Comparison of ENCODE assay signal across 13 cellular contexts in the genomic region with DNA sequence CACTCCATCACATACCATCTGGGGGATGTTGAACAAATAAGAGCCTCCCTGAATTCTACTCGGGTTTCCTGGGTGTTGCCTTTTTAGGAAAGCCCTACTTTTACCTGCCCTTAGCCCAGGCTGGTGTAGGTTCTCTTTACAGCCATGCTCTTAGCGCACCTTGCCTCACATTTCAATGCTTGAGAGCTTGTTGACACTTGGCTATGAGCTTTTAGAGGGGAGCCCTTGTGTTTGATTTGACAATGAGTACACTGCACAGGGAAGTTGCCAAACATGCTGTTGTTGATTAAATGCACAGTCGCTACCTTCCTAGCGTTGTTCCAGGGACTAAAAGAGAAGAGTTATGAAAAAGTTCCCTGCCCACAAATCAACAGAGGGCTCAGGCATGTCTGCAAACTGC.
DNase-seq lines count a peak whose midpoint lies in the region; ATAC-seq, FAIRE-seq and TF ChIP-seq lines count a peak whose summit lies in the region.
"Had no signal": no experiment of that assay in that cellular context is flagged by ENCODE, and none has a peak within 500 bp of the region (broad histone marks: within the 10 kb centered on the region; RNA-seq: fewer than 3 reads in every experiment).

No MANE protein-coding gene starts in this region.

- H3K9me3 Mint-ChIP-seq in Calu3 (ENCODE audit: low read depth, unreplicated experiment), result no peaks in the 10 kb centered on the region
- H3K9me3 Mint-ChIP-seq: CD4-positive, alpha-beta T cell had no signal

- peaks cover 81% of the 10 kb centered on the region for H3K4me1 ChIP-seq in HepG2 (ENCODE audit: insufficient read depth, low read length)
- H3K4me1 ChIP-seq in right lobe of liver, result peaks cover 0 to 12% (median 0%) of the 10 kb centered on the region in 4 donors

- no peak for FAIRE-seq in HepG2 (lab: Jason Lieb, UNC)

- TF ChIP-seq POLR2A in HepG2 (IDR thresholded peaks at IDR 0.05; ENCODE audit: insufficient read depth in 1 of 2, low read depth in 2 of 2, low read length in 2 of 2), result no peak
- no peak for TF ChIP-seq POLR2A in right lobe of liver (IDR thresholded peaks at IDR 0.05)

- no TSS peak for BruUV-seq in HepG2 (replicated peaks; lab: Mats Ljungman, UMichigan)
- no TSS peak for BruUV-seq in Calu3 (replicated peaks; lab: Mats Ljungman, UMichigan)

- no peak overlapping the region for H3K9ac ChIP-seq in HepG2 (ENCODE audit: insufficient read depth, low read depth, low read length)

- no peaks in the 10 kb centered on the region for H4K20me1 ChIP-seq in HepG2 (ENCODE audit: insufficient read depth, low read length)

- H3K79me2 ChIP-seq in HepG2 (ENCODE audit: insufficient read depth, low read length), result no peaks in the 10 kb centered on the region

- no peak overlapping the region for H3K27ac Mint-ChIP-seq in Calu3 (ENCODE audit: unreplicated experiment)
- H3K27ac Mint-ChIP-seq: CD4-positive, alpha-beta T cell had no signal

- peak overlapping the region; percentile 46 for H3K4me2 ChIP-seq in HepG2 (ENCODE audit: low read depth, low read length)

- H3K36me3 Mint-ChIP-seq in Calu3 (ENCODE audit: insufficient read depth, unreplicated experiment), result no peaks in the 10 kb centered on the region

- no peaks in the 10 kb centered on the region for H3K27me3 Mint-ChIP-seq in Calu3 (ENCODE audit: unreplicated experiment)
- H3K27me3 Mint-ChIP-seq: CD4-positive, alpha-beta T cell had no signal

- H3K9me3 ChIP-seq in HepG2 (ENCODE audit: low read length), result no peaks in the 10 kb centered on the region
- no peaks in the 10 kb centered on the region for H3K9me3 ChIP-seq in right lobe of liver

- CTCF ChIA-PET in HepG2 (lab: Yijun Ruan, JAX; ENCODE audit: low intra/inter-chr PET ratio, low total read pairs) (no interaction called here), Calu3 (lab: Charles Lee) (no interaction called here)

- H3K36me3 ChIP-seq in HepG2 (replicated peaks in 1 of 2; ENCODE audit: control insufficient read depth in 1 of 2, insufficient read depth in 2 of 2, low read length in 2 of 2) (no peaks in the 10 kb centered on the region), right lobe of liver (no peaks in the 10 kb centered on the region)

- H3K27ac ChIP-seq in HepG2 (ENCODE audit: extremely low read length, insufficient read depth, low read length) (no peak overlapping the region), right lobe of liver (no peak overlapping the region)

- 0% methylated on average over 4 of the region's 4 CpGs for WGBS in HepG2 (ENCODE audit: low lambda C conversion rate)
- 82% methylated on average over 4 of the region's 4 CpGs for WGBS in right lobe of liver (ENCODE audit: insufficient coverage, low coverage, low lambda C conversion rate, missing lambda C conversion rate)

- H3K4me3 ChIP-seq in HepG2 (replicated peaks in 1 of 3; ENCODE audit: insufficient read depth in 1 of 3, low read depth in 2 of 3, low read length in 3 of 3) (no peak overlapping the region), right lobe of liver (no peak overlapping the region)

- TF ChIP-seq CTCF in HepG2 (CRISPR knock-in tag; IDR thresholded peaks at IDR 0.05), result no peak
- no peak for TF ChIP-seq CTCF in right lobe of liver (IDR thresholded peaks at IDR 0.05)
- TF ChIP-seq CTCF in Calu3 (IDR thresholded peaks at IDR 0.05; ENCODE audit: unreplicated experiment), result no peak

- no peak for TF ChIP-seq EP300 in HepG2 (IDR thresholded peaks at IDR 0.05; ENCODE audit: low read depth in 2 of 2, low read length in 2 of 2)
- TF ChIP-seq EP300 in HepG2 (CRISPR knock-in tag; IDR thresholded peaks at IDR 0.05; ENCODE audit: borderline replicate concordance), result no peak

- H2AFZ ChIP-seq in HepG2 (ENCODE audit: low read length), result no peak overlapping the region

- TF ChIP-seq RAD21 in HepG2 (CRISPR knock-in tag; IDR thresholded peaks at IDR 0.05), result no peak

- in situ Hi-C loops in HepG2 (cut with HindIII; ENCODE audit: extremely low pct_ligation_motif_present, low pct_unique_long_range_greater_than_20kb), result no loop called here

- H3K4me1 Mint-ChIP-seq in Calu3 (ENCODE audit: low read depth, unreplicated experiment), result peaks cover 12% of the 10 kb centered on the region

- H3K27me3 ChIP-seq in HepG2 (ENCODE audit: control insufficient read depth in 1 of 2, insufficient read depth in 2 of 2, low read length in 2 of 2) (peaks cover 0 to 1% of the 10 kb centered on the region in 2 experiments; a peak in 1 of 5 replicates), right lobe of liver (no peaks in the 10 kb centered on the region)

- DNase-seq in HepG2 (ENCODE audit: low spot score) (no peak), right lobe of liver (no peak), NCI-H187 treated with DMSO at 0.1 percent for 48 hours (lab: John Stamatoyannopoulos, UW) (peak; percentile 75), NCI-H510A (lab: John Stamatoyannopoulos, UW) (peak; percentile 34), T-helper 2 cell (no peak), Calu3 (no peak), mesenteric fat pad (ENCODE audit: low spot score) (no peak)
- DNase-seq: AML-193; CD4-positive, alpha-beta T cell; HCEC 1CT; MV-4-11; NCI-H1930; T1000 had no signal

- intact Hi-C loops in HepG2 (cut with micrococcal nuclease; ENCODE audit: unreplicated experiment), result no loop called here
- intact Hi-C loops in right lobe of liver (cut with DNase I), result no loop called here
- intact Hi-C loops in Calu3 (cut with micrococcal nuclease; ENCODE audit: unreplicated experiment), result no loop called here

- POLR2A ChIA-PET in HepG2 (lab: Yijun Ruan, JAX), result interaction anchor here (0.9 kb wide), 1 partner anchor 20 kb away, joined by 3 read pairs; no protein-coding TSS in a partner anchor

- no peak overlapping the region for H3K4me3 Mint-ChIP-seq in Calu3 (ENCODE audit: low read depth, unreplicated experiment)
- H3K4me3 Mint-ChIP-seq: CD4-positive, alpha-beta T cell had no signal

- ATAC-seq in HepG2, result peak; percentile 57
- ATAC-seq in right lobe of liver, result no peak

TF ChIP-seq in HepG2, 621 proteins besides CTCF, POLR2A, EP300 and RAD21 (continues in another document):
- TF ChIP-seq ZNF788 (CRISPR knock-in tag; IDR thresholded peaks at IDR 0.05; ENCODE audit: borderline replicate concordance) (no peak), MIXL1 (CRISPR knock-in tag; IDR thresholded peaks at IDR 0.05) (0 out of 2 replicates have a peak, but pooled peaks have one; percentile 31), LCORL (IDR thresholded peaks at IDR 0.05) (no peak), LCORL (CRISPR knock-in tag; IDR thresholded peaks at IDR 0.05) (no peak), RFX5 (IDR thresholded peaks at IDR 0.05; ENCODE audit: low read depth, low read length) (no peak), ARID2 (CRISPR knock-in tag; IDR thresholded peaks at IDR 0.05; ENCODE audit: borderline replicate concordance) (no peak), ZNF430 (CRISPR knock-in tag; IDR thresholded peaks at IDR 0.05) (no peak), ZNF3 (CRISPR knock-in tag; IDR thresholded peaks at IDR 0.05) (no peak), TCF7 (IDR thresholded peaks at IDR 0.05; ENCODE audit: low read depth) (no peak), SNAI1 (CRISPR knock-in tag; IDR thresholded peaks at IDR 0.05; ENCODE audit: borderline replicate concordance) (no peak), ATF7 (IDR thresholded peaks at IDR 0.05) (no peak), ATF7 (CRISPR knock-in tag; IDR thresholded peaks at IDR 0.05) (no peak), CENPT (CRISPR knock-in tag; IDR thresholded peaks at IDR 0.05; ENCODE audit: low read depth) (no peak), ZNF746 (CRISPR knock-in tag; IDR thresholded peaks at IDR 0.05) (no peak), ZNF598 (CRISPR knock-in tag; IDR thresholded peaks at IDR 0.05; ENCODE audit: borderline replicate concordance) (no peak), ZNF331 (CRISPR knock-in tag; IDR thresholded peaks at IDR 0.05) (no peak), GABPA (IDR thresholded peaks at IDR 0.05; ENCODE audit: low read depth, low read length) (no peak), GABPA (CRISPR knock-in tag; IDR thresholded peaks at IDR 0.05; ENCODE audit: low read depth) (no peak), RARA (CRISPR knock-in tag; IDR thresholded peaks at IDR 0.05) (no peak), CCDC6 (CRISPR knock-in tag; IDR thresholded peaks at IDR 0.05) (no peak), SP5 (CRISPR knock-in tag; IDR thresholded peaks at IDR 0.05; ENCODE audit: borderline replicate concordance, low read depth) (no peak), MED1 (CRISPR knock-in tag; IDR thresholded peaks at IDR 0.05) (peak; percentile 51; the same call in 1 of the 2 replicates), MEIS1 (CRISPR knock-in tag; IDR thresholded peaks at IDR 0.05; ENCODE audit: borderline replicate concordance) (no peak), ZNF20 (CRISPR knock-in tag; IDR thresholded peaks at IDR 0.05) (no peak), BHLHE40 (IDR thresholded peaks at IDR 0.05; ENCODE audit: low read length) (no peak)
- TF ChIP-seq, protein P1, sequence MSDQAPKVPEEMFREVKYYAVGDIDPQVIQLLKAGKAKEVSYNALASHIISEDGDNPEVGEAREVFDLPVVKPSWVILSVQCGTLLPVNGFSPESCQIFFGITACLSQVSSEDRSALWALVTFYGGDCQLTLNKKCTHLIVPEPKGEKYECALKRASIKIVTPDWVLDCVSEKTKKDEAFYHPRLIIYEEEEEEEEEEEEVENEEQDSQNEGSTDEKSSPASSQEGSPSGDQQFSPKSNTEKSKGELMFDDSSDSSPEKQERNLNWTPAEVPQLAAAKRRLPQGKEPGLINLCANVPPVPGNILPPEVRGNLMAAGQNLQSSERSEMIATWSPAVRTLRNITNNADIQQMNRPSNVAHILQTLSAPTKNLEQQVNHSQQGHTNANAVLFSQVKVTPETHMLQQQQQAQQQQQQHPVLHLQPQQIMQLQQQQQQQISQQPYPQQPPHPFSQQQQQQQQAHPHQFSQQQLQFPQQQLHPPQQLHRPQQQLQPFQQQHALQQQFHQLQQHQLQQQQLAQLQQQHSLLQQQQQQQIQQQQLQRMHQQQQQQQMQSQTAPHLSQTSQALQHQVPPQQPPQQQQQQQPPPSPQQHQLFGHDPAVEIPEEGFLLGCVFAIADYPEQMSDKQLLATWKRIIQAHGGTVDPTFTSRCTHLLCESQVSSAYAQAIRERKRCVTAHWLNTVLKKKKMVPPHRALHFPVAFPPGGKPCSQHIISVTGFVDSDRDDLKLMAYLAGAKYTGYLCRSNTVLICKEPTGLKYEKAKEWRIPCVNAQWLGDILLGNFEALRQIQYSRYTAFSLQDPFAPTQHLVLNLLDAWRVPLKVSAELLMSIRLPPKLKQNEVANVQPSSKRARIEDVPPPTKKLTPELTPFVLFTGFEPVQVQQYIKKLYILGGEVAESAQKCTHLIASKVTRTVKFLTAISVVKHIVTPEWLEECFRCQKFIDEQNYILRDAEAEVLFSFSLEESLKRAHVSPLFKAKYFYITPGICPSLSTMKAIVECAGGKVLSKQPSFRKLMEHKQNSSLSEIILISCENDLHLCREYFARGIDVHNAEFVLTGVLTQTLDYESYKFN (CRISPR knock-in tag; conservative IDR thresholded peaks at IDR 0.05), result peak; percentile 37

Comparison
In these comparisons a context has a peak if more than half of its experiments do, and no peak if none do; other contexts are left out.
1. DNase-seq: peak in NCI-H187 treated with DMSO at 0.1 percent for 48 hours (single experiment) and NCI-H510A (single experiment); none in HepG2 (single experiment), right lobe of liver (0 of 3), T-helper 2 cell (0 of 5), Calu3 (single experiment) and mesenteric fat pad (single experiment).